18 cellular contexts compared by ENCODE assay signal in genomic region chr5:74424162-74424868, GRCh38.
DNase-seq lines count a peak whose midpoint lies in the region; FAIRE-seq and TF ChIP-seq lines count a peak whose summit lies in the region.
"Had no signal": no experiment of that assay in that cellular context is flagged by ENCODE, and none has a peak within 500 bp of the region (broad histone marks: within the 10 kb centered on the region; RNA-seq: fewer than 3 reads in every experiment).

No MANE protein-coding gene starts in this region.

- no peaks in the 10 kb centered on the region for H3K9me3 Mint-ChIP-seq in activated T-helper 2 cell treated with anti-CD3 and anti-CD28 coated beads, Interferon-gamma antibody, Interleukin-2, Interleukin-4, amounts not matched to agents 10 μg/mL and 5 μg/mL and 100 μg/mL, durations not matched to agents 14 hours and 24 hours and 36 hours
- H3K9me3 Mint-ChIP-seq: activated CD4-positive, alpha-beta memory T cell treated with anti-CD3 and anti-CD28 coated beads, Interleukin-2, amount 10 ng/mL, durations not matched to agents 7 days and 5 days; activated naive CD8-positive, alpha-beta T cell treated with anti-CD3 and anti-CD28 coated beads, Interleukin-2, amount 10 ng/mL, durations not matched to agents 7 days and 5 days; activated T-cell treated with anti-CD3 and anti-CD28 coated beads, Interleukin-2, amount 50 U/mL, for 4 hours had no signal

- H3K9me3 ChIP-seq in keratinocyte (ENCODE audit: control insufficient read depth, low read depth, low read length), result no peaks in the 10 kb centered on the region
- no peaks in the 10 kb centered on the region for H3K9me3 ChIP-seq in small intestine (ENCODE audit: control insufficient read depth, low read depth)
- H3K9me3 ChIP-seq: Peyer's patch, tibial artery had no signal

- H3K36me3 Mint-ChIP-seq in activated T-helper 2 cell treated with anti-CD3 and anti-CD28 coated beads, Interferon-gamma antibody, Interleukin-2, Interleukin-4, amounts not matched to agents 10 μg/mL and 5 μg/mL and 100 μg/mL, durations not matched to agents 14 hours and 24 hours and 36 hours (ENCODE audit: low read depth), result no peaks in the 10 kb centered on the region
- H3K36me3 Mint-ChIP-seq: activated naive CD8-positive, alpha-beta T cell treated with anti-CD3 and anti-CD28 coated beads, Interleukin-2, amount 10 ng/mL, durations not matched to agents 7 days and 5 days had no signal

- H3K4me2 ChIP-seq in keratinocyte (ENCODE audit: control insufficient read depth, extremely low read depth, insufficient read depth, low read depth, low read length), result no peak overlapping the region

- FAIRE-seq in keratinocyte (lab: Jason Lieb, UNC) (peak; percentile 89), small intestine (lab: Jason Lieb, UNC) (no peak)

- H3K9me1 ChIP-seq in keratinocyte (ENCODE audit: control insufficient read depth, extremely low read depth, insufficient read depth, low read length), result no peaks in the 10 kb centered on the region

- H4K20me1 ChIP-seq in keratinocyte (ENCODE audit: control insufficient read depth, extremely low read depth, insufficient read depth, low read length), result no peaks in the 10 kb centered on the region

- H3K4me1 Mint-ChIP-seq in activated T-helper 2 cell treated with anti-CD3 and anti-CD28 coated beads, Interferon-gamma antibody, Interleukin-2, Interleukin-4, amounts not matched to agents 10 μg/mL and 5 μg/mL and 100 μg/mL, durations not matched to agents 14 hours and 24 hours and 36 hours (ENCODE audit: low read depth), result no peaks in the 10 kb centered on the region
- H3K4me1 Mint-ChIP-seq: activated CD4-positive, alpha-beta memory T cell treated with anti-CD3 and anti-CD28 coated beads, Interleukin-2, amount 10 ng/mL, durations not matched to agents 7 days and 5 days; activated naive CD8-positive, alpha-beta T cell treated with anti-CD3 and anti-CD28 coated beads, Interleukin-2, amount 10 ng/mL, durations not matched to agents 7 days and 5 days had no signal

- H3K27ac ChIP-seq in keratinocyte (ENCODE audit: control insufficient read depth, insufficient read depth, low read length), result no peak overlapping the region
- no peak overlapping the region for H3K27ac ChIP-seq in small intestine (ENCODE audit: low read depth in 1 of 2, low read length in 1 of 2)
- H3K27ac ChIP-seq: C4-2B, Peyer's patch, tibial artery had no signal

- no peak overlapping the region for H2AFZ ChIP-seq in keratinocyte (ENCODE audit: control insufficient read depth, low read length)

- H3K79me2 ChIP-seq in keratinocyte (ENCODE audit: control insufficient read depth, insufficient read depth, low read length), result no peaks in the 10 kb centered on the region

- H3K36me3 ChIP-seq in keratinocyte (ENCODE audit: control insufficient read depth in 2 of 2, extremely low read depth in 1 of 2, insufficient read depth in 2 of 2, low read length in 2 of 2), result no peaks in the 10 kb centered on the region
- H3K36me3 ChIP-seq in small intestine (ENCODE audit: control insufficient read depth in 2 of 2, insufficient read depth in 2 of 2, low read length in 2 of 2), result no peaks in the 10 kb centered on the region
- H3K36me3 ChIP-seq: Peyer's patch, tibial artery had no signal

- H3K27me3 Mint-ChIP-seq in activated T-helper 2 cell treated with anti-CD3 and anti-CD28 coated beads, Interferon-gamma antibody, Interleukin-2, Interleukin-4, amounts not matched to agents 10 μg/mL and 5 μg/mL and 100 μg/mL, durations not matched to agents 14 hours and 24 hours and 36 hours (ENCODE audit: low read depth), result peaks cover 6% of the 10 kb centered on the region
- H3K27me3 Mint-ChIP-seq: activated naive CD8-positive, alpha-beta T cell treated with anti-CD3 and anti-CD28 coated beads, Interleukin-2, amount 10 ng/mL, durations not matched to agents 7 days and 5 days had no signal

- H3K27ac Mint-ChIP-seq in activated T-helper 2 cell treated with anti-CD3 and anti-CD28 coated beads, Interferon-gamma antibody, Interleukin-2, Interleukin-4, amounts not matched to agents 10 μg/mL and 5 μg/mL and 100 μg/mL, durations not matched to agents 14 hours and 24 hours and 36 hours, result no peak overlapping the region
- H3K27ac Mint-ChIP-seq: activated CD4-positive, alpha-beta memory T cell treated with anti-CD3 and anti-CD28 coated beads, Interleukin-2, amount 10 ng/mL, durations not matched to agents 7 days and 5 days; activated naive CD8-positive, alpha-beta T cell treated with anti-CD3 and anti-CD28 coated beads, Interleukin-2, amount 10 ng/mL, durations not matched to agents 7 days and 5 days had no signal

- TF ChIP-seq CTCF in epithelial cell of esophagus (IDR thresholded peaks at IDR 0.05; ENCODE audit: insufficient read depth, low read depth, low read length, missing control alignments), result no peak
- TF ChIP-seq CTCF in keratinocyte (optimal IDR thresholded peaks at IDR 0.05 in 1 of 3, IDR thresholded peaks at IDR 0.05 in 1 of 3, conservative IDR thresholded peaks at IDR 0.05 in 1 of 3; ENCODE audit: extremely low read depth in 1 of 3, insufficient read depth in 2 of 3, low read length in 3 of 3), result no peak

- H3K4me1 ChIP-seq in keratinocyte (ENCODE audit: control insufficient read depth, extremely low read depth, insufficient read depth, low read length), result peaks cover 6% of the 10 kb centered on the region
- peaks cover 0 to 3% of the 10 kb centered on the region in 2 donors for H3K4me1 ChIP-seq in small intestine (ENCODE audit: control insufficient read depth in 2 of 2, insufficient read depth in 1 of 2, low read depth in 1 of 2, low read length in 1 of 2)
- H3K4me1 ChIP-seq: Peyer's patch, tibial artery had no signal

- DNase-seq in NCI-H226 (peak; percentile 36), epithelial cell of esophagus (ENCODE audit: low read depth) (peak; percentile 97), keratinocyte (ENCODE audit: low read depth, low spot score) (peak; percentile 42), stromal cell of bone marrow (ENCODE audit: low read depth) (peak; percentile 16), small intestine (no peak)
- no peak for DNase-seq in activated T-helper 2 cell treated with anti-CD3 and anti-CD28 coated beads, Interferon-gamma antibody, Interleukin-2, Interleukin-4, amounts not matched to agents 10 μg/mL and 5 μg/mL and 100 μg/mL, durations not matched to agents 14 hours and 24 hours and 36 hours (ENCODE audit: low spot score)
- no peak for DNase-seq in activated CD4-positive, alpha-beta T cell treated with anti-CD3 and anti-CD28 coated beads for 4 hours
- DNase-seq: activated CD4-positive, alpha-beta memory T cell treated with anti-CD3 and anti-CD28 coated beads, Interleukin-2, amount 10 ng/mL, durations not matched to agents 7 days and 5 days; activated naive CD8-positive, alpha-beta T cell treated with anti-CD3 and anti-CD28 coated beads, Interleukin-2, amount 10 ng/mL, durations not matched to agents 7 days and 5 days; activated T-cell treated with anti-CD3 and anti-CD28 coated beads, Interleukin-2, amount 50 U/mL, for 4 hours; caudate nucleus; MV-4-11; NCI-H2081; NCI-H748 treated with DMSO at 0.1 percent for 48 hours; Peyer's patch; stimulated activated CD4-positive, alpha-beta T cell treated with anti-CD3 and anti-CD28 coated beads, Interleukin-4, amount 100 ng/mL, for 4 hours had no signal

- H3K27me3 ChIP-seq in keratinocyte (ENCODE audit: control insufficient read depth, extremely low read depth, insufficient read depth, low read length), result no peaks in the 10 kb centered on the region
- no peaks in the 10 kb centered on the region for H3K27me3 ChIP-seq in small intestine (ENCODE audit: control insufficient read depth in 2 of 2, insufficient read depth in 2 of 2, low read length in 2 of 2)
- H3K27me3 ChIP-seq: Peyer's patch, tibial artery had no signal

- no peak overlapping the region for H3K4me3 Mint-ChIP-seq in activated T-helper 2 cell treated with anti-CD3 and anti-CD28 coated beads, Interferon-gamma antibody, Interleukin-2, Interleukin-4, amounts not matched to agents 10 μg/mL and 5 μg/mL and 100 μg/mL, durations not matched to agents 14 hours and 24 hours and 36 hours (ENCODE audit: low read depth)
- H3K4me3 Mint-ChIP-seq: activated CD4-positive, alpha-beta memory T cell treated with anti-CD3 and anti-CD28 coated beads, Interleukin-2, amount 10 ng/mL, durations not matched to agents 7 days and 5 days; activated naive CD8-positive, alpha-beta T cell treated with anti-CD3 and anti-CD28 coated beads, Interleukin-2, amount 10 ng/mL, durations not matched to agents 7 days and 5 days; activated T-cell treated with anti-CD3 and anti-CD28 coated beads, Interleukin-2, amount 50 U/mL, for 4 hours had no signal

- H3K4me3 ChIP-seq in epithelial cell of esophagus (ENCODE audit: low read length) (no peak overlapping the region), keratinocyte (ENCODE audit: control insufficient read depth in 2 of 3, extremely low read depth in 1 of 3, insufficient read depth in 2 of 3, low read depth in 1 of 3, low read length in 3 of 3) (no peak overlapping the region), small intestine (ENCODE audit: low read depth in 1 of 2, low read length in 2 of 2) (no peak overlapping the region)
- H3K4me3 ChIP-seq: Peyer's patch, tibial artery had no signal

- intact Hi-C loops in activated T-helper 2 cell treated with anti-CD3 and anti-CD28 coated beads, Interferon-gamma antibody, Interleukin-2, Interleukin-4, amounts not matched to agents 10 μg/mL and 5 μg/mL and 100 μg/mL, durations not matched to agents 14 hours and 24 hours and 36 hours (cut with micrococcal nuclease), result no loop called here

- dilution Hi-C loops in keratinocyte (cut with MboI; ENCODE audit: extremely low pct_ligation_motif_present, low sequenced_read_pairs), result no loop called here

- no peak overlapping the region for H3K9ac ChIP-seq in keratinocyte (ENCODE audit: control insufficient read depth, extremely low read depth, insufficient read depth, low read length)

- WGBS in small intestine, 3 donors, result 74 to 89% (median 85%) methylated on average over 5 of the region's 5 CpGs

Comparison
In these comparisons a context has a peak if more than half of its experiments do, and no peak if none do; other contexts are left out.
1. DNase-seq: peak in NCI-H226 (single experiment), epithelial cell of esophagus (single experiment), keratinocyte (single experiment) and stromal cell of bone marrow (single experiment); none in activated T-helper 2 cell treated with anti-CD3 and anti-CD28 coated beads, Interferon-gamma antibody, Interleukin-2, Interleukin-4, amounts not matched to agents 10 μg/mL and 5 μg/mL and 100 μg/mL, durations not matched to agents 14 hours and 24 hours and 36 hours (single experiment), activated CD4-positive, alpha-beta T cell treated with anti-CD3 and anti-CD28 coated beads for 4 hours (0 of 2) and small intestine (single experiment).